28 cellular contexts compared by ENCODE assay signal in genomic region chr7:155145477-155146255, GRCh38.
"Had no signal": no experiment of that assay in that cellular context is flagged by ENCODE, and none has a peak within 500 bp of the region (broad histone marks: within the 10 kb centered on the region; RNA-seq: fewer than 3 reads in every experiment).

No MANE protein-coding gene starts in this region.

- DNase-seq: hippocampal formation; kidney glomerular epithelial cell; left colon; left lung; lower lobe of right lung; mammary epithelial cell; mesenchymal stem cell; naive thymus-derived CD8-positive, alpha-beta T cell; nucleus accumbens; pancreas; posterior cingulate gyrus; retina; right cardiac atrium; stimulated activated CD4-positive, alpha-beta T cell treated with anti-CD3 and anti-CD28 coated beads, Interleukin-12 subunit alpha, Interleukin-12 subunit beta, amount 100 ng/mL, for 4 hours; stimulated activated CD4-positive, alpha-beta T cell treated with anti-CD3 and anti-CD28 coated beads, Interleukin-15, amount 100 ng/mL, for 24 hours; stimulated activated CD4-positive, alpha-beta T cell treated with anti-CD3 and anti-CD28 coated beads, Interleukin-2, amount 100 ng/mL, for 24 hours; stimulated activated CD4-positive, alpha-beta T cell treated with anti-CD3 and anti-CD28 coated beads, Interleukin-4, amount 100 ng/mL, for 1 hour; stimulated activated naive B cell treated with anti-CD40 and anti-IgM and Interleukin-4, amounts not matched to agents 10 μg/mL and 1 μg/mL and 100 μg/mL, for 72 hours; stimulated activated naive CD8-positive, alpha-beta T cell treated with anti-CD3 and anti-CD28 coated beads, Interleukin-15, Interleukin-2, amounts not matched to agents 100 U/mL and 50 U/mL, for 24 hours; stomach; testis; thyroid gland; transverse colon; upper lobe of left lung had no signal

- H3K4me3 ChIP-seq: left lung, lower lobe of right lung, pancreas, prostate gland, skin epidermis, stomach, testis, thyroid gland, transverse colon, upper lobe of left lung, vagina had no signal

- H3K27me3 ChIP-seq: pancreas, testis, thyroid gland, transverse colon, upper lobe of left lung, vagina had no signal

- ATAC-seq: left colon; left lung; lower lobe of right lung; naive thymus-derived CD8-positive, alpha-beta T cell; pancreas; right cardiac atrium; sciatic nerve; stimulated activated naive B cell treated with anti-CD40 and anti-IgM and Interleukin-4, amounts not matched to agents 10 μg/mL and 1 μg/mL and 100 μg/mL, for 72 hours; stimulated activated naive CD8-positive, alpha-beta T cell treated with anti-CD3 and anti-CD28 coated beads, Interleukin-15, Interleukin-2, amounts not matched to agents 100 U/mL and 50 U/mL, for 24 hours had no signal

- H3K9me3 ChIP-seq: lower lobe of right lung, pancreas, prostate gland, testis, thyroid gland, transverse colon, upper lobe of left lung, vagina had no signal

- H3K36me3 ChIP-seq: left lung, lower lobe of right lung, pancreas, prostate gland, stomach, thyroid gland, transverse colon, upper lobe of left lung, vagina had no signal

- H3K27ac ChIP-seq: left lung, lower lobe of right lung, pancreas, prostate gland, skin epidermis, stomach, testis, thyroid gland, transverse colon, upper lobe of left lung, vagina had no signal

- H3K4me1 ChIP-seq: left lung, lower lobe of right lung, pancreas, prostate gland, stomach, testis, thyroid gland, transverse colon, upper lobe of left lung, vagina had no signal
